8 cellular contexts compared by ENCODE assay signal in genomic region chr19:18594096-18594823, GRCh38. TPM values are rescaled to one million over a fixed set of nuclear protein-coding genes. Genes with fewer than 3 reads are reported as not detected.
DNase-seq lines count a peak whose midpoint lies in the region; TF ChIP-seq lines count a peak whose summit lies in the region.

No MANE protein-coding gene starts in this region.

- H3K4me1 Mint-ChIP-seq in IgD-negative memory B cell (peaks cover 4 to 26% (median 21%) of the 10 kb centered on the region in 3 donors), osteocyte (ENCODE audit: unreplicated experiment) (peaks cover 21% of the 10 kb centered on the region)

- H3K4me3 ChIP-seq in thymus (ENCODE audit: low read length), result peak overlapping the region; percentile 37

- peaks cover 16% of the 10 kb centered on the region for H3K27me3 Mint-ChIP-seq in IgD-negative memory B cell
- H3K27me3 Mint-ChIP-seq in osteocyte (ENCODE audit: unreplicated experiment), result no peaks in the 10 kb centered on the region

- peaks cover 10% of the 10 kb centered on the region for H3K36me3 ChIP-seq in thymus (ENCODE audit: control insufficient read depth, insufficient read depth)

- WGBS in thymus, result 1% methylated on average over 54 of the region's 54 CpGs

- peak; percentile 26 to 82 (median 67) for DNase-seq in NCI-H1417 (lab: John Stamatoyannopoulos, UW)
- no peak for DNase-seq in NCI-H1417 treated with DMSO at 0.1 percent for 48 hours (lab: John Stamatoyannopoulos, UW)
- peak; percentile 50 for DNase-seq in SK-MEL-5 (ENCODE audit: low read depth, low spot score)
- peak; percentile 28 to 74 (median 50) for DNase-seq in activated naive CD4-positive, alpha-beta T cell (lab: John Stamatoyannopoulos, UW)
- peak; percentile 26 for DNase-seq in globus pallidus (ENCODE audit: low spot score)
- DNase-seq in osteocyte (ENCODE audit: extremely low spot score, unreplicated experiment), result peak; percentile 93

- peaks cover 16% of the 10 kb centered on the region for H3K4me1 ChIP-seq in thymus (ENCODE audit: control insufficient read depth, insufficient read depth, low read length)

- H3K36me3 Mint-ChIP-seq in IgD-negative memory B cell (no peaks in the 10 kb centered on the region), osteocyte (ENCODE audit: unreplicated experiment) (peaks cover 1% of the 10 kb centered on the region)

- H3K27ac Mint-ChIP-seq in IgD-negative memory B cell (no peak overlapping the region), osteocyte (ENCODE audit: unreplicated experiment) (no peak overlapping the region)

- H3K4me3 Mint-ChIP-seq in IgD-negative memory B cell (peak overlapping the region; percentile 34 to 87 (median 74)), osteocyte (ENCODE audit: unreplicated experiment) (peak overlapping the region; percentile 64)

- peaks cover 46% of the 10 kb centered on the region for H3K27me3 ChIP-seq in thymus (ENCODE audit: control insufficient read depth, insufficient read depth)

- in situ Hi-C loops in SK-MEL-5 (cut with HindIII; ENCODE audit: low pct_unique_long_range_greater_than_20kb, low sequenced_read_pairs), result no loop called here

- H3K9me3 ChIP-seq in thymus (ENCODE audit: control insufficient read depth), result no peaks in the 10 kb centered on the region

- H3K9me3 Mint-ChIP-seq in IgD-negative memory B cell (no peaks in the 10 kb centered on the region), osteocyte (ENCODE audit: unreplicated experiment) (no peaks in the 10 kb centered on the region)

- no peak overlapping the region for H3K27ac ChIP-seq in thymus (ENCODE audit: low read depth)

- peak; percentile 96 for TF ChIP-seq CTCF in osteocyte (IDR thresholded peaks at IDR 0.05)

RNA-seq across cellular contexts. Expression of gene REX1BD, which starts 5.7 kb away (rescaled TPM):
- 138 TPM for polyA plus RNA-seq in IgD-negative memory B cell
- total RNA-seq in SK-MEL-5 (2014; rRNA removed; shearing (Covaris generic)), result 25.0 and 28.8 TPM in 2 replicates
- 53.7 and 56.8 TPM in 2 replicates for polyA plus RNA-seq in SK-MEL-5 (2015; cell fraction: cytosol; rRNA removed)
- 249 and 303 TPM in 2 replicates for polyA plus RNA-seq in SK-MEL-5 (2015; cell fraction: nucleus; rRNA removed)
- 55.7 and 59.4 TPM in 2 replicates for total RNA-seq in osteocyte
- 104 TPM for polyA plus RNA-seq in thymus

RNA-seq across cellular contexts. Expression of gene CRLF1, which starts 12.3 kb away (rescaled TPM):
- 0.38 TPM for polyA plus RNA-seq in IgD-negative memory B cell
- 0.32 and 2.6 TPM in 2 replicates for total RNA-seq in SK-MEL-5 (2014; rRNA removed; shearing (Covaris generic))
- 0.42 and 0.57 TPM in 2 replicates for polyA plus RNA-seq in SK-MEL-5 (2015; cell fraction: cytosol; rRNA removed)
- not detected in 2 replicates for polyA plus RNA-seq in SK-MEL-5 (2015; cell fraction: nucleus; rRNA removed)
- 17.0 and 18.7 TPM in 2 replicates for total RNA-seq in osteocyte
- polyA plus RNA-seq in thymus, result 17.9 TPM

RNA-seq across cellular contexts. Expression of gene TMEM59L, which starts 18.4 kb away (rescaled TPM):
- polyA plus RNA-seq in IgD-negative memory B cell (not detected), thymus (0.96 TPM)
- total RNA-seq in SK-MEL-5 (2014; rRNA removed; shearing (Covaris generic)), result 0.08 TPM in 1 of 2 replicates, not detected in the other
- 0.26 and 0.72 TPM in 2 replicates for polyA plus RNA-seq in SK-MEL-5 (2015; cell fraction: cytosol; rRNA removed)
- polyA plus RNA-seq in SK-MEL-5 (2015; cell fraction: nucleus; rRNA removed), result 4.2 and 5.7 TPM in 2 replicates
- 4.7 and 5.9 TPM in 2 replicates for total RNA-seq in osteocyte

RNA-seq across cellular contexts. Expression of gene UBA52, which starts 22.6 kb away (rescaled TPM):
- 1,891 TPM for polyA plus RNA-seq in IgD-negative memory B cell
- total RNA-seq in SK-MEL-5 (2014; rRNA removed; shearing (Covaris generic)), result 1,284 and 1,363 TPM in 2 replicates
- 1,054 and 1,507 TPM in 2 replicates for polyA plus RNA-seq in SK-MEL-5 (2015; cell fraction: cytosol; rRNA removed)
- polyA plus RNA-seq in SK-MEL-5 (2015; cell fraction: nucleus; rRNA removed), result 198 and 202 TPM in 2 replicates
- 1,032 and 1,081 TPM in 2 replicates for total RNA-seq in osteocyte
- 1,270 TPM for polyA plus RNA-seq in thymus

RNA-seq across cellular contexts. Expression of gene KXD1, which starts 36.6 kb away (rescaled TPM):
- polyA plus RNA-seq in IgD-negative memory B cell (82.8 TPM), thymus (81.9 TPM)
- 70.6 and 74.1 TPM in 2 replicates for total RNA-seq in SK-MEL-5 (2014; rRNA removed; shearing (Covaris generic))
- 100.0 and 105 TPM in 2 replicates for polyA plus RNA-seq in SK-MEL-5 (2015; cell fraction: cytosol; rRNA removed)
- polyA plus RNA-seq in SK-MEL-5 (2015; cell fraction: nucleus; rRNA removed), result 145 and 161 TPM in 2 replicates
- total RNA-seq in osteocyte, result 66.5 and 70.6 TPM in 2 replicates
